In the genomic region with DNA sequence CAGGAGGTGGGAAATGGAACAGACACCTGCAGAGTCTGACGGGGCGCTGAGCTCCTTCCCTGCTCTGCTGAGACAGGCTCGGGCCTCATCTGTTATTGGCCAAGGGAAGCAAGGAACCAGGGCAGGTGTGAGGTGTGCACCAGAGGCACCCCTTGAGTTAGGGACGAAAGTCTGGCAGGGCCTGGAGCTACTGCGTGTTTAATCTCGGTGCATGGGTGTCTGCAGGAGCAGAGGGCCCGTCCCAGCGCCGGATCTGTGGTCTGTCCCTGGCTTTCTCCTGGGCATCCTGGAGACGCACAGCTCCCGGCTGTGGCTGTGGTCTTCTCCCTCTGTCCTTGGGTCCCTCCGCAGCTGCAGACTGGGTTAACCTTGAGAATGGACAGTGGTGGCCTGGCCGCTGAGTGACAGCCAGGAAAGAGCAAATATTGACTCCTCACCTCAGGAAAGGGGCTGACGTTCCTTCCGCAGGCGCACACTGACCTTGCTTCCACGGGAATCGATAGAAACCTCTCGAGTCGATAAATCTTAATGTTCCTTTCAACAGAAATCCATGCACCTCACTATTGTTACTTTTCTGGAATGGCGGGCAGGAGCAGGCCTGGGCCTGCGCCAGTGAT, we compare ENCODE assay signal across 31 cellular contexts.
"Had no signal": no experiment of that assay in that cellular context is flagged by ENCODE, and none has a peak within 500 bp of the region (broad histone marks: within the 10 kb centered on the region; RNA-seq: fewer than 3 reads in every experiment).

No MANE protein-coding gene starts in this region.

- H3K4me1 ChIP-seq: Peyer's patch had no signal

- H3K4me3 ChIP-seq: Peyer's patch had no signal

- H3K27ac ChIP-seq: KMS-11, Peyer's patch, RWPE1, VCaP had no signal

- DNase-seq: activated B cell treated with CpG ODN at 0.5 μM for 24 hours; activated CD4-positive, alpha-beta T cell treated with anti-CD3 and anti-CD28 coated beads, Interleukin-2, amount 10 ng/mL, durations not matched to agents 24 days and 14 days; activated CD4-positive, alpha-beta T cell treated with anti-CD3 and anti-CD28 coated beads, Interleukin-2, amount 50 U/mL, for 4 hours; activated CD8-positive, alpha-beta T cell treated with anti-CD3 and anti-CD28 coated beads for 36 hours; activated gamma-delta T cell treated with Interleukin-2 at 50 U/mL for 16 hours; activated naive CD4-positive, alpha-beta T cell treated with anti-CD3 and anti-CD28 coated beads for 36 hours; activated T-cell treated with anti-CD3 and anti-CD28 coated beads, Interleukin-2, amount 50 U/mL, for 1 hour; activated T-cell treated with anti-CD3 and anti-CD28 coated beads, Interleukin-2, amount 50 U/mL, for 72 hours; anterior cingulate cortex; caudate nucleus; MM.1S; MV-4-11; NCI-H1092; NCI-H1436 treated with DMSO at 0.1 percent for 48 hours; NCI-H1694 treated with DMSO at 0.1 percent for 48 hours; NCI-H2029; NCI-H345; NCI-H524 treated with DMSO at 0.1 percent for 48 hours; NK-92 treated with Interleukin-12 subunit alpha and Interleukin-12 subunit beta, amount 100 ng/mL, for 24 hours; PC-3; Right ventricle myocardium superior; SW 1271; T-helper 1 cell; T-helper 2 cell; T-helper 9 cell had no signal

- H3K36me3 ChIP-seq: Peyer's patch had no signal

- ATAC-seq: activated CD8-positive, alpha-beta T cell treated with anti-CD3 and anti-CD28 coated beads for 36 hours; activated naive CD4-positive, alpha-beta T cell treated with anti-CD3 and anti-CD28 coated beads, Interleukin-2, amount 50 U/mL, for 72 hours; activated T-cell treated with anti-CD3 and anti-CD28 coated beads, Interleukin-2, amount 50 U/mL, for 72 hours; activated T-helper 17 cell treated with anti-CD3 and anti-CD28 coated beads, Interleukin-2, amount 50 U/mL, for 72 hours; PC-3 had no signal

- H3K9me3 ChIP-seq: Peyer's patch had no signal

- H3K27me3 ChIP-seq: Peyer's patch had no signal
